In genomic region chr5:149445739-149446369, GRCh38 we compare ENCODE assay signal across 9 cellular contexts.
DNase-seq lines count a peak whose midpoint lies in the region; ATAC-seq and TF ChIP-seq lines count a peak whose summit lies in the region.
"Had no signal": no experiment of that assay in that cellular context is flagged by ENCODE, and none has a peak within 500 bp of the region (broad histone marks: within the 10 kb centered on the region; RNA-seq: fewer than 3 reads in every experiment).

No MANE protein-coding gene starts in this region.

- no peak overlapping the region for H3K9ac ChIP-seq in duodenal mucosa (ENCODE audit: low read depth in 1 of 2, low read length in 2 of 2)
- H3K9ac ChIP-seq: parathyroid adenoma had no signal

- no peak overlapping the region for H3K4me3 ChIP-seq in MG63
- no peak overlapping the region for H3K4me3 ChIP-seq in duodenal mucosa (ENCODE audit: low read depth in 1 of 2, low read length in 2 of 2)

- ATAC-seq in GM19397 (IDR thresholded peaks at IDR 0.05; ENCODE audit: unreplicated experiment): no peak

- H3K4me3 Mint-ChIP-seq in mesothelial cell of epicardium: no peak overlapping the region
- no peak overlapping the region for H3K4me3 Mint-ChIP-seq in CD14-positive monocyte

- TF ChIP-seq CTCF in mesothelial cell of epicardium (IDR thresholded peaks at IDR 0.05; ENCODE audit: unreplicated experiment) (no peak), CD14-positive monocyte (IDR thresholded peaks at IDR 0.05) (no peak)

- H3K4me1 Mint-ChIP-seq in mesothelial cell of epicardium (peaks cover 39% of the 10 kb centered on the region), CD14-positive monocyte (peaks cover 2% of the 10 kb centered on the region)

- H3K27me3 ChIP-seq in MG63 (no peaks in the 10 kb centered on the region), duodenal mucosa (ENCODE audit: control insufficient read depth in 1 of 2, insufficient read depth in 2 of 2, low read length in 2 of 2) (no peaks in the 10 kb centered on the region)

- H3K27ac Mint-ChIP-seq in mesothelial cell of epicardium: peak overlapping the region; percentile 92
- H3K27ac Mint-ChIP-seq in CD14-positive monocyte: no peak overlapping the region

- peak overlapping the region; percentile 63 for H3K27ac ChIP-seq in duodenal mucosa (ENCODE audit: low read depth, low read length)
- H3K27ac ChIP-seq: parathyroid adenoma had no signal

- intact Hi-C loops in CD14-positive monocyte (cut with micrococcal nuclease): no loop called here

- no peaks in the 10 kb centered on the region for H3K9me3 Mint-ChIP-seq in mesothelial cell of epicardium
- peaks cover 6 to 11% (median 8%) of the 10 kb centered on the region in 7 donors for H3K9me3 Mint-ChIP-seq in CD14-positive monocyte

- H3K36me3 Mint-ChIP-seq in mesothelial cell of epicardium (no peaks in the 10 kb centered on the region), CD14-positive monocyte (no peaks in the 10 kb centered on the region)

- DNase-seq in AG08396 (ENCODE audit: low spot score) (peak; percentile 82), MG63 (peak; percentile 97), mesothelial cell of epicardium (ENCODE audit: low spot score in 2 of 2, unreplicated experiment in 2 of 2) (no peak), CD14-positive monocyte (ENCODE audit: low spot score) (no peak), NCI-H2196 treated with DMSO at 0.1 percent for 48 hours (lab: John Stamatoyannopoulos, UW; ENCODE audit: unreplicated experiment) (no peak)
- DNase-seq in activated CD8-positive, alpha-beta memory T cell treated with anti-CD3 and anti-CD28 coated beads, Interleukin-2, amount 50 U/mL, for 48 hours: no peak

- no peaks in the 10 kb centered on the region for H3K36me3 ChIP-seq in MG63
- no peaks in the 10 kb centered on the region for H3K36me3 ChIP-seq in duodenal mucosa (ENCODE audit: control insufficient read depth in 1 of 2, insufficient read depth in 2 of 2, low read length in 2 of 2)

- H3K27me3 Mint-ChIP-seq in mesothelial cell of epicardium (ENCODE audit: low read depth) (no peaks in the 10 kb centered on the region), CD14-positive monocyte (ENCODE audit: low read depth in 3 of 3) (peaks cover 0 to 3% (median 1%) of the 10 kb centered on the region in 3 donors)

- H3K4me1 ChIP-seq in duodenal mucosa (ENCODE audit: control insufficient read depth in 1 of 2, insufficient read depth in 2 of 2, low read length in 2 of 2): peaks cover 31 to 41% of the 10 kb centered on the region in 2 donors

- H3K9me3 ChIP-seq in MG63 (no peaks in the 10 kb centered on the region), duodenal mucosa (ENCODE audit: control insufficient read depth in 1 of 2, low read length in 2 of 2) (no peaks in the 10 kb centered on the region)

Comparison
In these comparisons a context has a peak if more than half of its experiments do, and no peak if none do; other contexts are left out.
1. DNase-seq: peak in AG08396 (single experiment) and MG63 (single experiment); none in mesothelial cell of epicardium (0 of 2), CD14-positive monocyte (single experiment), NCI-H2196 treated with DMSO at 0.1 percent for 48 hours (single experiment) and activated CD8-positive, alpha-beta memory T cell treated with anti-CD3 and anti-CD28 coated beads, Interleukin-2, amount 50 U/mL, for 48 hours (single experiment).